8 cellular contexts compared by ENCODE assay signal in the genomic region with DNA sequence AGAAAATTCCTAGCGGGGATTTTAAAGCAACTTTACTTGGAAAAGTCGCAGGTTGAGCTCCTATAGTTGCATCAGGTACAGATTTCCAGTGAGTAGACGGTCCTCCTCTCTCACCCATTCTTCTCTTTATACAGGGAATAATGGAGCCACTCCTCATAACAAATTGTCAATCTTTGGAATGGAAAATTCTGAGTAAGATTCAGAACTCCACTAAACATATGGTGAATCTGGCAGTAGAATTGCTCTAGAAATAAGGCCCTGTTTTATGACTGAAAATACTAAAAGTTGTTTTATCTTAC. TPM values are rescaled to one million over a fixed set of nuclear protein-coding genes. Genes with fewer than 3 reads are reported as not detected.
DNase-seq lines count a peak whose midpoint lies in the region; ATAC-seq and TF ChIP-seq lines count a peak whose summit lies in the region.

No MANE protein-coding gene starts in this region.

- DNase-seq in MCF 10A (ENCODE audit: unreplicated experiment): no peak
- DNase-seq in breast epithelium (ENCODE audit: low spot score in 2 of 2): no peak
- no peak for DNase-seq in activated CD8-positive, alpha-beta T cell treated with anti-CD3 and anti-CD28 coated beads, Interleukin-2, amount 10 ng/mL, durations not matched to agents 7 days and 5 days
- DNase-seq in type B pancreatic cell (ENCODE audit: extremely low spot score, unreplicated experiment): no peak
- no peak for DNase-seq in colonic mucosa
- no peak for DNase-seq in mucosa of descending colon
- DNase-seq in tibial nerve (ENCODE audit: low spot score in 2 of 2): no peak

- no TSS peak for BruUV-seq in MCF 10A (replicated peaks; lab: Mats Ljungman, UMichigan)

- intact Hi-C loops in MCF 10A (cut with micrococcal nuclease): loop anchor here (1.0 to 10.0 kb wide), 5 partner anchors 348 to 1350 kb away; no protein-coding TSS in a partner anchor
- intact Hi-C loops in breast epithelium (cut with DNase I; ENCODE audit: low total_unique reads): no loop called here
- intact Hi-C loops in colonic mucosa (cut with DNase I): no loop called here
- intact Hi-C loops in mucosa of descending colon (cut with DNase I, micrococcal nuclease): no loop called here

- CTCF ChIA-PET in MCF 10A (lab: Yijun Ruan, JAX): interaction anchor here (0.6 to 2.0 kb wide), 41 partner anchors 11 to 1656 kb away, joined by 3 to 13 read pairs (median 3); no protein-coding TSS in a partner anchor
- CTCF ChIA-PET in activated CD8-positive, alpha-beta T cell treated with anti-CD3 and anti-CD28 coated beads, Interleukin-2, amount 10 ng/mL, durations not matched to agents 7 days and 5 days (lab: Charles Lee): interaction anchor here (1.2 to 1.3 kb wide), 2 partner anchors 9 to 86 kb away, joined by 3 to 4 read pairs; a partner anchor contains a TSS

- POLR2A ChIA-PET in MCF 10A (lab: Yijun Ruan, JAX): interaction anchor here (0.7 kb wide), 1 partner anchor 86 kb away, joined by 3 read pairs; a partner anchor contains a TSS
- POLR2A ChIA-PET in activated CD8-positive, alpha-beta T cell treated with anti-CD3 and anti-CD28 coated beads, Interleukin-2, amount 10 ng/mL, durations not matched to agents 7 days and 5 days (lab: Charles Lee): no interaction called here

- peaks cover 0 to 16% of the 10 kb centered on the region in 2 donors for H3K27me3 ChIP-seq in breast epithelium
- H3K27me3 ChIP-seq in iPS-15b (ENCODE audit: control insufficient read depth, insufficient read depth, low read length): peaks cover 8% of the 10 kb centered on the region
- peaks cover 21% of the 10 kb centered on the region for H3K27me3 ChIP-seq in colonic mucosa
- peaks cover 0 to 3% of the 10 kb centered on the region in 2 donors for H3K27me3 ChIP-seq in tibial nerve

- TF ChIP-seq POLR2A in breast epithelium (IDR thresholded peaks at IDR 0.05) (no peak), tibial nerve (IDR thresholded peaks at IDR 0.05) (no peak)

- peaks cover 26% of the 10 kb centered on the region for H3K4me1 Mint-ChIP-seq in MCF 10A (ENCODE audit: insufficient read depth, unreplicated experiment)
- peaks cover 21% of the 10 kb centered on the region for H3K4me1 Mint-ChIP-seq in activated CD8-positive, alpha-beta T cell treated with anti-CD3 and anti-CD28 coated beads, Interleukin-2, amount 10 ng/mL, durations not matched to agents 7 days and 5 days (ENCODE audit: low read depth)
- H3K4me1 Mint-ChIP-seq in type B pancreatic cell (ENCODE audit: unreplicated experiment): peaks cover 8% of the 10 kb centered on the region

- ATAC-seq in activated CD8-positive, alpha-beta T cell treated with anti-CD3 and anti-CD28 coated beads, Interleukin-2, amount 10 ng/mL, durations not matched to agents 7 days and 5 days: no peak
- no peak for ATAC-seq in mucosa of descending colon

- H3K4me1 ChIP-seq in breast epithelium (peaks cover 0 to 5% of the 10 kb centered on the region in 2 donors), iPS-15b (ENCODE audit: control insufficient read depth, insufficient read depth, low read length) (peaks cover 20% of the 10 kb centered on the region), colonic mucosa (no peaks in the 10 kb centered on the region), mucosa of descending colon (ENCODE audit: low read depth) (peaks cover 17% of the 10 kb centered on the region), tibial nerve (peaks cover 0 to 28% (median 0%) of the 10 kb centered on the region in 4 donors)

- no peak for TF ChIP-seq CTCF in MCF 10A (IDR thresholded peaks at IDR 0.05; ENCODE audit: unreplicated experiment)
- TF ChIP-seq CTCF in breast epithelium (IDR thresholded peaks at IDR 0.05): no peak
- peak; percentile 17 for TF ChIP-seq CTCF in type B pancreatic cell (conservative IDR thresholded peaks at IDR 0.05)
- TF ChIP-seq CTCF in colonic mucosa (IDR thresholded peaks at IDR 0.05): no peak
- TF ChIP-seq CTCF in mucosa of descending colon (IDR thresholded peaks at IDR 0.05): no peak
- TF ChIP-seq CTCF in tibial nerve (IDR thresholded peaks at IDR 0.05): peak in 2 of 5 experiments; percentile 1 to 4

- H3K9ac ChIP-seq in iPS-15b (ENCODE audit: low read depth, low read length): no peak overlapping the region
- no peak overlapping the region for H3K9ac ChIP-seq in colonic mucosa (ENCODE audit: low read depth in 2 of 2, low read length in 2 of 2)

- no peaks in the 10 kb centered on the region for H3K27me3 Mint-ChIP-seq in MCF 10A (ENCODE audit: insufficient read depth, unreplicated experiment)
- H3K27me3 Mint-ChIP-seq in activated CD8-positive, alpha-beta T cell treated with anti-CD3 and anti-CD28 coated beads, Interleukin-2, amount 10 ng/mL, durations not matched to agents 7 days and 5 days (ENCODE audit: low read depth): peaks cover 35% of the 10 kb centered on the region
- peaks cover 32% of the 10 kb centered on the region for H3K27me3 Mint-ChIP-seq in type B pancreatic cell

- H3K27ac ChIP-seq in breast epithelium: no peak overlapping the region
- H3K27ac ChIP-seq in colonic mucosa: no peak overlapping the region
- H3K27ac ChIP-seq in tibial nerve: no peak overlapping the region

- no peaks in the 10 kb centered on the region for H3K9me3 ChIP-seq in breast epithelium
- H3K9me3 ChIP-seq in iPS-15b (ENCODE audit: control insufficient read depth, insufficient read depth, low read length): no peaks in the 10 kb centered on the region
- H3K9me3 ChIP-seq in colonic mucosa: no peaks in the 10 kb centered on the region
- H3K9me3 ChIP-seq in mucosa of descending colon: no peaks in the 10 kb centered on the region
- H3K9me3 ChIP-seq in tibial nerve: no peaks in the 10 kb centered on the region

- H3K9me3 Mint-ChIP-seq in MCF 10A (ENCODE audit: unreplicated experiment) (no peaks in the 10 kb centered on the region), type B pancreatic cell (no peaks in the 10 kb centered on the region)
- H3K9me3 Mint-ChIP-seq in activated CD8-positive, alpha-beta T cell treated with anti-CD3 and anti-CD28 coated beads, Interleukin-2, amount 10 ng/mL, durations not matched to agents 7 days and 5 days (ENCODE audit: insufficient read depth): no peaks in the 10 kb centered on the region

- H3K4me3 ChIP-seq in breast epithelium (no peak overlapping the region), iPS-15b (ENCODE audit: low read depth, low read length) (peak overlapping the region; percentile 78), colonic mucosa (no peak overlapping the region), mucosa of descending colon (no peak overlapping the region), tibial nerve (peak overlapping the region in 1 of 4 donors; percentile 61)

- no peaks in the 10 kb centered on the region for H3K36me3 Mint-ChIP-seq in MCF 10A (ENCODE audit: insufficient read depth, unreplicated experiment)
- H3K36me3 Mint-ChIP-seq in activated CD8-positive, alpha-beta T cell treated with anti-CD3 and anti-CD28 coated beads, Interleukin-2, amount 10 ng/mL, durations not matched to agents 7 days and 5 days (ENCODE audit: low read depth): no peaks in the 10 kb centered on the region
- H3K36me3 Mint-ChIP-seq in type B pancreatic cell: no peaks in the 10 kb centered on the region

- WGBS in tibial nerve, 2 donors: 3 to 4% methylated on average over 3 of the region's 3 CpGs

- H3K4me3 Mint-ChIP-seq in MCF 10A (ENCODE audit: unreplicated experiment) (peak overlapping the region; percentile 76), type B pancreatic cell (peak overlapping the region; percentile 92)
- peak overlapping the region; percentile 72 for H3K4me3 Mint-ChIP-seq in activated CD8-positive, alpha-beta T cell treated with anti-CD3 and anti-CD28 coated beads, Interleukin-2, amount 10 ng/mL, durations not matched to agents 7 days and 5 days

- TF ChIP-seq EP300 in tibial nerve (IDR thresholded peaks at IDR 0.05): no peak

- H3K36me3 ChIP-seq in breast epithelium (no peaks in the 10 kb centered on the region), iPS-15b (ENCODE audit: control insufficient read depth, insufficient read depth, low read length) (no peaks in the 10 kb centered on the region), colonic mucosa (no peaks in the 10 kb centered on the region), mucosa of descending colon (ENCODE audit: low read depth) (no peaks in the 10 kb centered on the region), tibial nerve (no peaks in the 10 kb centered on the region)

- H3K27ac Mint-ChIP-seq in MCF 10A (ENCODE audit: low read depth, unreplicated experiment): no peak overlapping the region
- H3K27ac Mint-ChIP-seq in activated CD8-positive, alpha-beta T cell treated with anti-CD3 and anti-CD28 coated beads, Interleukin-2, amount 10 ng/mL, durations not matched to agents 7 days and 5 days: no peak overlapping the region
- H3K27ac Mint-ChIP-seq in type B pancreatic cell: no peak overlapping the region

RNA-seq across cellular contexts. Expression of a gene that starts 1.5 kb away (rescaled TPM):
- total RNA-seq in MCF 10A (2022) (0.44 TPM in 1 of 2 replicates, not detected in the other), breast epithelium (1 to 10 TPM in 1 of 3 donors, under 1 TPM in 2; 0.32 to 5.7 (median 0.98) TPM), type B pancreatic cell (ENCODE audit: low replicate concordance) (8.0 and 19.7 TPM in 2 replicates), colonic mucosa (under 1 TPM; 0.30 to 0.88 TPM), mucosa of descending colon (1 to 10 TPM in 2 of 3 donors, under 1 TPM in 1; 0.23 to 2.5 (median 1.3) TPM), tibial nerve (1 to 10 TPM; 1.4 to 6.6 (median 3.9) TPM)
- total RNA-seq in activated CD8-positive, alpha-beta T cell treated with anti-CD3 and anti-CD28 coated beads, Interleukin-2, amount 10 ng/mL, durations not matched to agents 7 days and 5 days: not detected
